Comparison of ENCODE assay signal across 12 cellular contexts in the genomic region with DNA sequence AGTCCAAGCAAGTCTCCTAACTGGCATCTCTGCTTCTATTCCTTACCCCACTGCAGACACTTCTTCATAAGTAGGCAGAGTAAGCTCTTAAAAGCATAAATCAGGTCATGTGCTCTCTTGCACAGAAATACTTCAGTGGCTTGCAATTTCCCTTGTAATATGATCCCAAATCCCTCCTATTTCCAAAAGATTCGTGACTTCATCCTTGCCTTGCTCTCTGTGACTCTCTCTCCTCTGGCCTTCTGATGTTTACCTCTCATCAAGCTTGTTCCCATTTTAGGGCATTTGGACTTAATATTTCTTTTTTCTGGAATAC. TPM values are rescaled to one million over a fixed set of nuclear protein-coding genes. Genes with fewer than 3 reads are reported as not detected.
DNase-seq lines count a peak whose midpoint lies in the region; ATAC-seq and TF ChIP-seq lines count a peak whose summit lies in the region.
"Had no signal": no experiment of that assay in that cellular context is flagged by ENCODE, and none has a peak within 500 bp of the region (broad histone marks: within the 10 kb centered on the region; RNA-seq: fewer than 3 reads in every experiment).

No MANE protein-coding gene starts in this region.

- peak overlapping the region; percentile 26; the same call in 1 of the 2 replicates for H2AFZ ChIP-seq in SK-N-SH (ENCODE audit: low read depth)

- no peaks in the 10 kb centered on the region for H4K20me1 ChIP-seq in SK-N-SH (ENCODE audit: insufficient read depth)

- CTCF ChIA-PET in SK-N-SH (lab: Yijun Ruan, JAX), result no interaction called here

- TF ChIP-seq RAD21 in SK-N-SH (IDR thresholded peaks at IDR 0.05; ENCODE audit: low read length), result no peak

- no peak overlapping the region for H3K9ac ChIP-seq in SK-N-SH

- TF ChIP-seq CTCF in SK-N-SH (IDR thresholded peaks at IDR 0.05), result no peak
- no peak for TF ChIP-seq CTCF in vagina (IDR thresholded peaks at IDR 0.05)
- TF ChIP-seq CTCF in body of pancreas (IDR thresholded peaks at IDR 0.05), result no peak

- peak overlapping the region; percentile 49 for H3K4me2 ChIP-seq in SK-N-SH

- in situ Hi-C loops in HAP-1 (cut with MboI; ENCODE audit: low sequenced_read_pairs), result no loop called here

- H3K36me3 ChIP-seq in SK-N-SH (replicated peaks in 1 of 2; ENCODE audit: control insufficient read depth in 1 of 2, insufficient read depth in 2 of 2, low read length in 1 of 2), result peaks cover 31 to 32% of the 10 kb centered on the region in 2 experiments
- H3K36me3 ChIP-seq in vagina, result peaks cover 0 to 25% of the 10 kb centered on the region in 2 donors
- H3K36me3 ChIP-seq in body of pancreas (replicated peaks in 1 of 2; ENCODE audit: insufficient read depth in 1 of 2, low read depth in 2 of 2), result peaks cover 4 to 6% of the 10 kb centered on the region in 2 donors
- peaks cover 3% of the 10 kb centered on the region; the same call in 1 of the 2 replicates for H3K36me3 ChIP-seq in HAP-1 (replicated peaks)

- peaks cover 18% of the 10 kb centered on the region for H3F3A ChIP-seq in SK-N-SH (replicated peaks; ENCODE audit: insufficient read depth)

- no peak for ATAC-seq in body of pancreas
- no peak for ATAC-seq in HG02973 (IDR thresholded peaks at IDR 0.05; ENCODE audit: unreplicated experiment)

- H3K4me3 ChIP-seq in SK-N-SH (ENCODE audit: low read depth in 2 of 2, low read length in 1 of 2), result 0 out of 4 replicates have a peak overlapping the region, but pooled peaks of 1 of the 2 experiments have one; percentile 12
- no peak overlapping the region for H3K4me3 ChIP-seq in vagina
- no peak overlapping the region for H3K4me3 ChIP-seq in body of pancreas
- no peak overlapping the region for H3K4me3 ChIP-seq in HAP-1

- 18% methylated on average over 1 of the region's 1 CpG for WGBS in SK-N-SH (ENCODE audit: low lambda C conversion rate)
- 46 to 53% methylated on average over 1 of the region's 1 CpG for WGBS in body of pancreas, 2 donors

- no peak for TF ChIP-seq POLR2A in vagina (IDR thresholded peaks at IDR 0.05)
- TF ChIP-seq POLR2A in body of pancreas (IDR thresholded peaks at IDR 0.05), result no peak

- peak overlapping the region; percentile 58 to 67; a peak in 3 of 4 replicates for H3K27ac ChIP-seq in SK-N-SH (ENCODE audit: low read depth in 2 of 2, low read length in 1 of 2)
- peak overlapping the region; percentile 27 for H3K27ac ChIP-seq in vagina
- H3K27ac ChIP-seq in body of pancreas, result no peak overlapping the region

- H3K9me3 ChIP-seq in SK-N-SH (no peaks in the 10 kb centered on the region), vagina (no peaks in the 10 kb centered on the region), body of pancreas (no peaks in the 10 kb centered on the region), HAP-1 (no peaks in the 10 kb centered on the region)

- H3K4me1 ChIP-seq in SK-N-SH (ENCODE audit: control insufficient read depth in 1 of 2, insufficient read depth in 2 of 2, low read depth in 1 of 2, low read length in 1 of 2) (no peaks in the 10 kb centered on the region), vagina (peaks cover 14% of the 10 kb centered on the region), body of pancreas (no peaks in the 10 kb centered on the region), HAP-1 (no peaks in the 10 kb centered on the region)

- DNase-seq in NCI-H2171 treated with DMSO at 0.1 percent for 48 hours (lab: John Stamatoyannopoulos, UW), result peak; percentile 3
- DNase-seq in NCI-H2171 (lab: John Stamatoyannopoulos, UW), result no peak
- DNase-seq in SK-N-SH, result no peak
- peak; percentile 5 for DNase-seq in foreskin melanocyte
- no peak for DNase-seq in vagina (ENCODE audit: extremely low spot score in 2 of 2)
- DNase-seq in body of pancreas, result no peak
- no peak for DNase-seq in HAP-1 (ENCODE audit: low spot score in 2 of 2)
- DNase-seq: activated CD4-positive, alpha-beta T cell treated with anti-CD3 and anti-CD28 coated beads, Interleukin-2, amount 10 ng/mL, durations not matched to agents 7 days and 5 days; activated naive CD4-positive, alpha-beta T cell treated with anti-CD3 and anti-CD28 coated beads, Interleukin-2, amount 10 ng/mL, durations not matched to agents 7 days and 5 days; AML-193; NCI-H446 had no signal

- no peak for TF ChIP-seq EP300 in SK-N-SH (IDR thresholded peaks at IDR 0.05; ENCODE audit: borderline replicate concordance in 1 of 2, low read depth in 1 of 2, low read length in 1 of 2)

- POLR2A ChIA-PET in SK-N-SH (lab: Yijun Ruan, JAX), result no interaction called here

- H3K27me3 ChIP-seq in SK-N-SH (ENCODE audit: insufficient read depth) (no peaks in the 10 kb centered on the region), vagina (no peaks in the 10 kb centered on the region), body of pancreas (no peaks in the 10 kb centered on the region), HAP-1 (ENCODE audit: low read depth) (no peaks in the 10 kb centered on the region)

- H3K9me2 ChIP-seq in SK-N-SH, result no peaks in the 10 kb centered on the region

- no peaks in the 10 kb centered on the region for H3K79me2 ChIP-seq in SK-N-SH (ENCODE audit: insufficient read depth)

- intact Hi-C loops in vagina (cut with DNase I) (no loop called here), body of pancreas (cut with DNase I) (no loop called here)

TF ChIP-seq in SK-N-SH, 30 proteins besides CTCF, POLR2A, EP300 and RAD21 (continues in another document):
- TF ChIP-seq NRF1 (IDR thresholded peaks at IDR 0.05; ENCODE audit: low read depth, low read length) (no peak), EZH2phosphoT487 (IDR thresholded peaks at IDR 0.05; ENCODE audit: borderline replicate concordance, low read depth) (no peak), SMC3 (IDR thresholded peaks at IDR 0.05; ENCODE audit: low read depth, low read length) (no peak), SIN3A (IDR thresholded peaks at IDR 0.05; ENCODE audit: borderline replicate concordance, low read depth, low read length) (no peak), POLR2AphosphoS5 (IDR thresholded peaks at IDR 0.05; ENCODE audit: low read depth, low read length) (no peak), YY1 (IDR thresholded peaks at IDR 0.05; ENCODE audit: low read depth) (no peak), FOXJ3 (CRISPR knock-in tag; IDR thresholded peaks at IDR 0.05) (no peak), RCOR1 (IDR thresholded peaks at IDR 0.05; ENCODE audit: low read length) (no peak), GABPA (IDR thresholded peaks at IDR 0.05; ENCODE audit: low read depth) (no peak)
- TF ChIP-seq, protein P1, sequence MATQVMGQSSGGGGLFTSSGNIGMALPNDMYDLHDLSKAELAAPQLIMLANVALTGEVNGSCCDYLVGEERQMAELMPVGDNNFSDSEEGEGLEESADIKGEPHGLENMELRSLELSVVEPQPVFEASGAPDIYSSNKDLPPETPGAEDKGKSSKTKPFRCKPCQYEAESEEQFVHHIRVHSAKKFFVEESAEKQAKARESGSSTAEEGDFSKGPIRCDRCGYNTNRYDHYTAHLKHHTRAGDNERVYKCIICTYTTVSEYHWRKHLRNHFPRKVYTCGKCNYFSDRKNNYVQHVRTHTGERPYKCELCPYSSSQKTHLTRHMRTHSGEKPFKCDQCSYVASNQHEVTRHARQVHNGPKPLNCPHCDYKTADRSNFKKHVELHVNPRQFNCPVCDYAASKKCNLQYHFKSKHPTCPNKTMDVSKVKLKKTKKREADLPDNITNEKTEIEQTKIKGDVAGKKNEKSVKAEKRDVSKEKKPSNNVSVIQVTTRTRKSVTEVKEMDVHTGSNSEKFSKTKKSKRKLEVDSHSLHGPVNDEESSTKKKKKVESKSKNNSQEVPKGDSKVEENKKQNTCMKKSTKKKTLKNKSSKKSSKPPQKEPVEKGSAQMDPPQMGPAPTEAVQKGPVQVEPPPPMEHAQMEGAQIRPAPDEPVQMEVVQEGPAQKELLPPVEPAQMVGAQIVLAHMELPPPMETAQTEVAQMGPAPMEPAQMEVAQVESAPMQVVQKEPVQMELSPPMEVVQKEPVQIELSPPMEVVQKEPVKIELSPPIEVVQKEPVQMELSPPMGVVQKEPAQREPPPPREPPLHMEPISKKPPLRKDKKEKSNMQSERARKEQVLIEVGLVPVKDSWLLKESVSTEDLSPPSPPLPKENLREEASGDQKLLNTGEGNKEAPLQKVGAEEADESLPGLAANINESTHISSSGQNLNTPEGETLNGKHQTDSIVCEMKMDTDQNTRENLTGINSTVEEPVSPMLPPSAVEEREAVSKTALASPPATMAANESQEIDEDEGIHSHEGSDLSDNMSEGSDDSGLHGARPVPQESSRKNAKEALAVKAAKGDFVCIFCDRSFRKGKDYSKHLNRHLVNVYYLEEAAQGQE (IDR thresholded peaks at IDR 0.05; ENCODE audit: low read depth, low read length), result no peak
- TF ChIP-seq, protein P2, sequence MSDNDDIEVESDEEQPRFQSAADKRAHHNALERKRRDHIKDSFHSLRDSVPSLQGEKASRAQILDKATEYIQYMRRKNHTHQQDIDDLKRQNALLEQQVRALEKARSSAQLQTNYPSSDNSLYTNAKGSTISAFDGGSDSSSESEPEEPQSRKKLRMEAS (IDR thresholded peaks at IDR 0.05; ENCODE audit: low read depth), result no peak
- TF ChIP-seq, protein P3, sequence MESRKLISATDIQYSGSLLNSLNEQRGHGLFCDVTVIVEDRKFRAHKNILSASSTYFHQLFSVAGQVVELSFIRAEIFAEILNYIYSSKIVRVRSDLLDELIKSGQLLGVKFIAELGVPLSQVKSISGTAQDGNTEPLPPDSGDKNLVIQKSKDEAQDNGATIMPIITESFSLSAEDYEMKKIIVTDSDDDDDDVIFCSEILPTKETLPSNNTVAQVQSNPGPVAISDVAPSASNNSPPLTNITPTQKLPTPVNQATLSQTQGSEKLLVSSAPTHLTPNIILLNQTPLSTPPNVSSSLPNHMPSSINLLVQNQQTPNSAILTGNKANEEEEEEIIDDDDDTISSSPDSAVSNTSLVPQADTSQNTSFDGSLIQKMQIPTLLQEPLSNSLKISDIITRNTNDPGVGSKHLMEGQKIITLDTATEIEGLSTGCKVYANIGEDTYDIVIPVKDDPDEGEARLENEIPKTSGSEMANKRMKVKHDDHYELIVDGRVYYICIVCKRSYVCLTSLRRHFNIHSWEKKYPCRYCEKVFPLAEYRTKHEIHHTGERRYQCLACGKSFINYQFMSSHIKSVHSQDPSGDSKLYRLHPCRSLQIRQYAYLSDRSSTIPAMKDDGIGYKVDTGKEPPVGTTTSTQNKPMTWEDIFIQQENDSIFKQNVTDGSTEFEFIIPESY (IDR thresholded peaks at IDR 0.05; ENCODE audit: borderline replicate concordance, low read depth), result no peak

RNA-seq across cellular contexts. Expression of gene NCR3LG1, which starts 37.4 kb away (rescaled TPM):
- polyA plus RNA-seq in SK-N-SH (2012; rRNA removed), result 0.67 and 1.2 TPM in 2 replicates
- polyA plus RNA-seq in SK-N-SH (2012; cell fraction: cytosol; rRNA removed), result 0.41 and 0.52 TPM in 2 replicates
- 2.1 and 3.6 TPM in 2 replicates for polyA plus RNA-seq in SK-N-SH (2012; cell fraction: nucleus; rRNA removed)
- total RNA-seq in vagina (2.2 TPM), body of pancreas (1 to 10 TPM in 1 of 2 donors, under 1 TPM in 1; under 0.01 to 2.6 TPM)

RNA-seq across cellular contexts. Expression of gene NUCB2, which starts 37.7 kb away (rescaled TPM):
- polyA plus RNA-seq in SK-N-SH (2012; rRNA removed), result 23.9 and 25.0 TPM in 2 replicates
- polyA plus RNA-seq in SK-N-SH (2012; cell fraction: cytosol; rRNA removed), result 34.5 and 53.2 TPM in 2 replicates
- polyA plus RNA-seq in SK-N-SH (2012; cell fraction: nucleus; rRNA removed), result 8.0 and 16.6 TPM in 2 replicates
- total RNA-seq in vagina (41.0 TPM), body of pancreas (100 to 1,000 TPM; 106 to 156 TPM)

Comparison
In these comparisons a context has a peak if more than half of its experiments do, and no peak if none do; other contexts are left out.
1. DNase-seq: peak in NCI-H2171 treated with DMSO at 0.1 percent for 48 hours (single experiment) and foreskin melanocyte (single experiment); none in NCI-H2171 (single experiment), SK-N-SH (single experiment), vagina (0 of 2), body of pancreas (0 of 4) and HAP-1 (0 of 2).
2. H3K27ac ChIP-seq: peak in SK-N-SH (2 of 2) and vagina (single experiment); none in body of pancreas (0 of 4).